8 cellular contexts compared by ENCODE assay signal in the genomic region with DNA sequence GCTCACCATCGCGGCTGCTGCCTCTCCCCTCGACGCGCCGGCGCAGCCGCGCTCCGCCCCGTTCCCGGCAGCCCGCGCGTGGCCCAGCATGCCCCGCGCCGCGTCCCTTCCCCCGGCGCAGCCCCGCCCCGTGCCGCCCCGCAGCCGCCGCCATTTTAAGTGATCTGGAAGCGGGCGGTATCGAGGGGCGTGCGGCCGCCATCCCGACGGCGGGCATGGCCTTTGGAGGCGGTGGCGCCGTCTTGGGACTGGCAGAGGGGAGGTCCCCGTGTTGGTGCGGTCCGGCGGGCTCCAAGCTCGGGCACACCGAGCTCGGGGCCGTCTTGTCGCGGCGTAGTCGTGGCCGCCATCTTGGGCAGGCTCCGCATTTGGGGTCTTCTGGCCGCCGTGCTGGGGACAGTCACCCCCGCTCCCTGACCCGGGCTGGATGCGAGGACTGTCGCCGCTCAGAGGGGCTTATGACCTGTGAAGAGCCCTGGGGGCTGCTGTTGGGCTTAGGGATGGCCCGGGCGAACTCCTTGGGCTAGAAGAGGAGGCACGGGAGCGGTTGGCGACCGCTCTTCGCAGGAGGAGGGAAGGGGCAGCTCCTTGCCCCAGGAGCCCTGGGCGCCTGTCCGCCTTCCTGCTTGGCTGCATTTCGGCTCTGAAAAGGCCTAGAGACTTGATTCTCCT. TPM values are rescaled to one million over a fixed set of nuclear protein-coding genes. Genes with fewer than 3 reads are reported as not detected.
DNase-seq lines count a peak whose midpoint lies in the region; ATAC-seq and TF ChIP-seq lines count a peak whose summit lies in the region.

A gene (minus strand): TSS at position 50 of the 672 bp plus-strand sequence. CDS start 41 bp downstream, at position 9.

- ATAC-seq in DND-41 (ENCODE audit: insufficient read depth, low read depth) (peak; percentile 84), GM21737 (IDR thresholded peaks at IDR 0.05; ENCODE audit: unreplicated experiment) (peak; percentile 75)

- TF ChIP-seq CTCF in DND-41 (IDR thresholded peaks at IDR 0.05; ENCODE audit: borderline replicate concordance, extremely low read depth, low read length, poor library complexity, severe bottlenecking): no peak

- peak within 1 kb of the TSS; percentile 100 for H3K18ac ChIP-seq in neuronal stem cell (ENCODE audit: low read length)

- H3K9me3 ChIP-seq in DND-41 (ENCODE audit: insufficient read depth, low read length, severe bottlenecking) (no peaks in the 10 kb centered on the region), SJSA1 (replicated peaks) (0 out of 2 replicates have a peak, but pooled peaks cover 2% of the 10 kb centered on the region), neuronal stem cell (replicated peaks in 1 of 2; ENCODE audit: control insufficient read depth in 2 of 2, insufficient read depth in 1 of 2, low read depth in 1 of 2, low read length in 2 of 2) (no peaks in the 10 kb centered on the region), subcutaneous abdominal adipose tissue (ENCODE audit: control insufficient read depth in 5 of 5, low read length in 5 of 5) (no peaks in the 10 kb centered on the region)

- H3K79me1 ChIP-seq in neuronal stem cell (ENCODE audit: low read depth, low read length): peaks cover 15% of the 10 kb centered on the region

- H3K14ac ChIP-seq in neuronal stem cell (ENCODE audit: low read length): peak within 1 kb of the TSS; percentile 100

- H2BK120ac ChIP-seq in neuronal stem cell (ENCODE audit: low read depth, low read length): peak within 1 kb of the TSS; percentile 95

- H2BK5ac ChIP-seq in neuronal stem cell (ENCODE audit: low read length): peak within 1 kb of the TSS; percentile 98

- H3K9ac ChIP-seq in DND-41 (ENCODE audit: low read depth, low read length): peak within 1 kb of the TSS; percentile 99
- H3K9ac ChIP-seq in neuronal stem cell (ENCODE audit: low read depth, low read length, poor library complexity): peak within 1 kb of the TSS; percentile 100
- H3K9ac ChIP-seq in subcutaneous abdominal adipose tissue (ENCODE audit: low read length in 5 of 5): peak within 1 kb of the TSS; percentile 79 to 100 (median 99)

- no CpG with 5 or more reads among the region's 70 CpGs for WGBS in neuronal stem cell (ENCODE audit: extremely low coverage in 2 of 2, insufficient read length in 2 of 2, insufficient replicate concordance in 1 of 2), 2 donors

- no peak within 1 kb of the TSS for H2BK15ac ChIP-seq in neuronal stem cell (ENCODE audit: low read length)

- H4K91ac ChIP-seq in neuronal stem cell (ENCODE audit: low read depth, low read length, poor library complexity): peak within 1 kb of the TSS; percentile 100

- H3K27me3 ChIP-seq in DND-41 (ENCODE audit: insufficient read depth, low read length, poor library complexity) (no peaks in the 10 kb centered on the region), SJSA1 (replicated peaks) (no peaks in the 10 kb centered on the region), neuronal stem cell (ENCODE audit: control insufficient read depth in 3 of 3, insufficient read depth in 3 of 3, low read depth in 1 of 3, low read length in 3 of 3) (no peaks in the 10 kb centered on the region), subcutaneous abdominal adipose tissue (ENCODE audit: control insufficient read depth in 5 of 5, insufficient read depth in 4 of 5, low read length in 5 of 5) (peaks cover 0 to 4% (median 0%) of the 10 kb centered on the region in 5 donors)

- peak within 1 kb of the TSS; percentile 99 for H2AK5ac ChIP-seq in neuronal stem cell (ENCODE audit: low read depth, low read length)

- H3K27ac ChIP-seq in DND-41 (ENCODE audit: low read length): peak within 1 kb of the TSS; percentile 98
- peak within 1 kb of the TSS; percentile 100 for H3K27ac ChIP-seq in SJSA1
- H3K27ac ChIP-seq in neuronal stem cell (replicated peaks; ENCODE audit: low read length): peak within 1 kb of the TSS; percentile 95
- H3K27ac ChIP-seq in subcutaneous abdominal adipose tissue (ENCODE audit: low read depth, low read length): peak within 1 kb of the TSS; percentile 93

- peaks cover 32% of the 10 kb centered on the region for H4K20me1 ChIP-seq in DND-41 (ENCODE audit: insufficient read depth, low read length)

- H3K79me2 ChIP-seq in DND-41 (ENCODE audit: insufficient read depth, low read length): peaks cover 50% of the 10 kb centered on the region

- peak within 1 kb of the TSS; percentile 100 for H3K4ac ChIP-seq in neuronal stem cell (ENCODE audit: low read length)

- peak; percentile 90 for DNase-seq in DND-41
- DNase-seq in LHCN-M2 (ENCODE audit: low read depth): peak; percentile 80
- DNase-seq in SJSA1 (ENCODE audit: low read depth in 1 of 2, low spot score in 2 of 2): peak; percentile 84 to 90
- DNase-seq in activated naive CD4-positive, alpha-beta T cell (lab: John Stamatoyannopoulos, UW): peak; percentile 73 to 92 (median 81)
- peak; percentile 68 for DNase-seq in foreskin melanocyte
- peak; percentile 86 for DNase-seq in neuronal stem cell (ENCODE audit: low spot score)

- H3K4me2 ChIP-seq in DND-41 (ENCODE audit: insufficient read depth, low read length) (peak within 1 kb of the TSS; percentile 92), neuronal stem cell (ENCODE audit: insufficient read depth, low read length, poor library complexity, severe bottlenecking) (peak within 1 kb of the TSS; percentile 98)

- no peak within 1 kb of the TSS for H2BK12ac ChIP-seq in neuronal stem cell (ENCODE audit: low read length)

- H3K36me3 ChIP-seq in DND-41 (ENCODE audit: insufficient read depth, low read length) (peaks cover 31% of the 10 kb centered on the region), SJSA1 (peaks cover 52% of the 10 kb centered on the region), neuronal stem cell (replicated peaks in 1 of 2; ENCODE audit: control insufficient read depth in 2 of 2, insufficient read depth in 2 of 2, low read length in 2 of 2) (peaks cover 24 to 43% of the 10 kb centered on the region in 2 donors), subcutaneous abdominal adipose tissue (ENCODE audit: control insufficient read depth in 5 of 5, insufficient read depth in 5 of 5, low read length in 5 of 5) (peaks cover 0 to 27% (median 23%) of the 10 kb centered on the region in 5 donors)

- peaks cover 34% of the 10 kb centered on the region for H3K4me1 ChIP-seq in DND-41 (ENCODE audit: insufficient read depth, low read length)
- H3K4me1 ChIP-seq in SJSA1 (replicated peaks): peaks cover 25% of the 10 kb centered on the region
- peaks cover 8 to 11% of the 10 kb centered on the region in 2 donors for H3K4me1 ChIP-seq in neuronal stem cell (ENCODE audit: control insufficient read depth in 2 of 2, insufficient read depth in 1 of 2, low read depth in 1 of 2, low read length in 2 of 2)
- H3K4me1 ChIP-seq in subcutaneous abdominal adipose tissue (ENCODE audit: control insufficient read depth in 5 of 5, insufficient read depth in 5 of 5, low read length in 5 of 5): peaks cover 12 to 38% (median 28%) of the 10 kb centered on the region in 5 donors

- H3K23ac ChIP-seq in neuronal stem cell (ENCODE audit: low read depth, low read length, poor library complexity): peak within 1 kb of the TSS; percentile 99

- H3K4me3 ChIP-seq in DND-41 (ENCODE audit: low read depth in 1 of 2, low read length in 2 of 2) (peak within 1 kb of the TSS; percentile 95 to 96), SJSA1 (peak within 1 kb of the TSS; percentile 100), neuronal stem cell (ENCODE audit: low read length in 2 of 2) (peak within 1 kb of the TSS; percentile 79 to 97), subcutaneous abdominal adipose tissue (ENCODE audit: low read depth in 1 of 5, low read length in 5 of 5) (peak within 1 kb of the TSS; percentile 86 to 98 (median 91))

- H2AFZ ChIP-seq in DND-41 (ENCODE audit: low read depth, low read length) (peak within 1 kb of the TSS; percentile 94), neuronal stem cell (ENCODE audit: low read length) (peak within 1 kb of the TSS; percentile 94)

- H4K8ac ChIP-seq in neuronal stem cell (ENCODE audit: low read depth, low read length): peak within 1 kb of the TSS; percentile 97

RNA-seq across cellular contexts. Expression of the gene that starts here (rescaled TPM):
- 454 and 1,311 TPM in 2 replicates for total RNA-seq in LHCN-M2 (2014; rRNA removed)
- polyA plus RNA-seq in LHCN-M2 (2012): 933 TPM
- 311 and 727 TPM in 2 replicates for total RNA-seq in SJSA1 (2014; rRNA removed; shearing (Covaris generic))
- polyA plus RNA-seq in neuronal stem cell (2013, experiment 1 of 2): 177 TPM
- polyA plus RNA-seq in neuronal stem cell (2013, experiment 2 of 2): 174 TPM

Comparison
In these comparisons a context has a peak if more than half of its experiments do, and no peak if none do; other contexts are left out.
1. Peak in every context shown above with its lines: DNase-seq, ATAC-seq, H3K4me3 ChIP-seq and H3K27ac ChIP-seq.